Comparison of ENCODE assay signal across 19 cellular contexts in the genomic region with DNA sequence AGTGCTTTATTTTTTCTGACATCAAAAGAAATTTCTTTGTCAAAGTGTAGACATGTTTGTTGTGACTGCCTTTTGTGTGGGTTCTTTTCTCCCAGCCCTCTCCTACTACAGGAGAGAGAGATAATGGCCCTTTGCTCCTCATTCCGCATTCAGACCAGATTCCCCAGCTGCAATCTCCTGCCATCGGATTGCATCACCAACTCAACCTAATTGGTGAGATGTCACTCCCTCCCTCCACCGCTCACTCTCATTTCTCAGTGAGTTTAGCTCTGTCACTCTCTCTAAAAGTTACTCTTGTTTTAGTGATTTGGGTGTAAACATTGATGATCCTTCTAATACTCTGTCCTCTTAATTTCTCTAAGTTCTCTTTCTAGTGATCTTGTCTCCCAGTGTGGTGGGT. TPM values are rescaled to one million over a fixed set of nuclear protein-coding genes. Genes with fewer than 3 reads are reported as not detected.
DNase-seq lines count a peak whose midpoint lies in the region; ATAC-seq, FAIRE-seq and TF ChIP-seq lines count a peak whose summit lies in the region.
"Had no signal": no experiment of that assay in that cellular context is flagged by ENCODE, and none has a peak within 500 bp of the region (broad histone marks: within the 10 kb centered on the region; RNA-seq: fewer than 3 reads in every experiment).

No MANE protein-coding gene starts in this region.

- H3K9me1 ChIP-seq in K562 (ENCODE audit: control insufficient read depth, insufficient read depth, low read length): no peaks in the 10 kb centered on the region

- in situ Hi-C loops in K562 (cut with MboI): no loop called here

- TF ChIP-seq EP300 in K562 (IDR thresholded peaks at IDR 0.05; ENCODE audit: low read length): no peak

- intact Hi-C loops in K562 (cut with micrococcal nuclease): no loop called here

- H3K27ac Mint-ChIP-seq in H9: peak overlapping the region in 2 of 3 experiments; percentile 1 to 2; a peak in 1 of 7 replicates

- H2AFZ ChIP-seq in H9 (ENCODE audit: low read length) (no peak overlapping the region), K562 (ENCODE audit: low read depth, low read length) (no peak overlapping the region)

- no peak overlapping the region for H2BK120ac ChIP-seq in H9 (ENCODE audit: low read depth, low read length, poor library complexity, severe bottlenecking)

- no peak overlapping the region for H3T11ph ChIP-seq in H9 (ENCODE audit: low read length)

- peak; percentile 77 for ATAC-seq in K562
- ATAC-seq: Right ventricle myocardium inferior had no signal

- H3K9me3 Mint-ChIP-seq in H9: no peaks in the 10 kb centered on the region

- H4K20me1 ChIP-seq in H9 (ENCODE audit: control insufficient read depth, insufficient read depth, insufficient read length): no peaks in the 10 kb centered on the region
- no peaks in the 10 kb centered on the region for H4K20me1 ChIP-seq in K562 (replicated peaks; ENCODE audit: control insufficient read depth, insufficient read depth, low read length)

- H2BK5ac ChIP-seq in H9 (ENCODE audit: insufficient read length, low read length): no peak overlapping the region

- BruUV-seq in K562 (replicated peaks; lab: Mats Ljungman, UMichigan): no TSS peak

- H2BK20ac ChIP-seq in H9 (ENCODE audit: low read depth, low read length, poor library complexity, severe bottlenecking): no peak overlapping the region

- no peaks in the 10 kb centered on the region for H3K27me3 Mint-ChIP-seq in H9 (ENCODE audit: low read depth)

- H3K79me1 ChIP-seq in H9 (ENCODE audit: insufficient read depth, low read depth, low read length, poor library complexity, severe bottlenecking): no peaks in the 10 kb centered on the region

- TF ChIP-seq CTCF in H9 (conservative IDR thresholded peaks at IDR 0.05) (no peak), K562 (IDR thresholded peaks at IDR 0.05 in 2 of 3, conservative IDR thresholded peaks at IDR 0.05 in 1 of 3; ENCODE audit: insufficient read depth in 2 of 3, low read depth in 1 of 3, low read length in 3 of 3) (no peak), liver (IDR thresholded peaks at IDR 0.05; ENCODE audit: low read depth, low read length, missing input control) (no peak)

- H4K5ac ChIP-seq in H9 (ENCODE audit: insufficient read length, low read depth, low read length): no peak overlapping the region

- no CpG with 5 or more reads among the region's 3 CpGs for WGBS in H9 (ENCODE audit: extremely low coverage, insufficient read length, low lambda C conversion rate)
- 8% methylated on average over 3 of the region's 3 CpGs for WGBS in K562 (ENCODE audit: insufficient coverage, low coverage, missing lambda C conversion rate)
- 59% methylated on average over 3 of the region's 3 CpGs for WGBS in liver

- no peak for TF ChIP-seq RAD21 in K562 (CRISPR knock-in tag; conservative IDR thresholded peaks at IDR 0.05 in 1 of 2, IDR thresholded peaks at IDR 0.05 in 1 of 2)
- TF ChIP-seq RAD21 in liver (IDR thresholded peaks at IDR 0.05): peak in 1 of 2 donors; percentile 25

- POLR2A ChIA-PET in K562 (lab: Yijun Ruan, JAX): no interaction called here

- no peaks in the 10 kb centered on the region for H3K36me3 ChIP-seq in K562 (ENCODE audit: control insufficient read depth, insufficient read depth, low read length)
- H3K36me3 ChIP-seq in liver (ENCODE audit: control insufficient read depth in 4 of 4, insufficient read depth in 3 of 4, low read depth in 1 of 4, low read length in 3 of 4): peaks cover 0 to 7% (median 3%) of the 10 kb centered on the region in 4 donors
- H3K36me3 ChIP-seq: Peyer's patch had no signal

- no peak overlapping the region for H4K8ac ChIP-seq in H9 (replicated peaks; ENCODE audit: insufficient read length, low read depth, low read length)

- no peak overlapping the region for H2AK5ac ChIP-seq in H9 (ENCODE audit: insufficient read length, low read length)

- no peak overlapping the region for H3K56ac ChIP-seq in H9 (ENCODE audit: insufficient read length, low read depth, low read length)

- H3K4me2 ChIP-seq in H9 (ENCODE audit: insufficient read depth, insufficient read length, low read length): no peak overlapping the region
- no peak overlapping the region for H3K4me2 ChIP-seq in K562 (ENCODE audit: insufficient read depth, low read length)

- FAIRE-seq in K562 (lab: Jason Lieb, UNC) (no peak), GM12892 (lab: Jason Lieb, UNC) (no peak)

- H3K9me3 ChIP-seq in H9 (ENCODE audit: control insufficient read depth, low read depth, low read length): no peaks in the 10 kb centered on the region
- H3K9me3 ChIP-seq in K562 (replicated peaks; ENCODE audit: control insufficient read depth, insufficient read depth, low read depth, low read length): no peaks in the 10 kb centered on the region
- no peaks in the 10 kb centered on the region for H3K9me3 ChIP-seq in liver (ENCODE audit: control insufficient read depth in 4 of 4, low read length in 3 of 4)
- H3K9me3 ChIP-seq: Peyer's patch had no signal

- H3K23ac ChIP-seq in H9 (ENCODE audit: insufficient read length, low read depth, low read length): no peak overlapping the region

- TF ChIP-seq POLR2A in K562 (conservative IDR thresholded peaks at IDR 0.05) (no peak), GM12892 (IDR thresholded peaks at IDR 0.05; ENCODE audit: low read depth, low read length) (no peak)

- H3K27me3 ChIP-seq in H9 (ENCODE audit: insufficient read depth, low read length) (no peaks in the 10 kb centered on the region), K562 (ENCODE audit: control insufficient read depth in 2 of 2, insufficient read depth in 2 of 2, low read length in 2 of 2) (peaks cover 8 to 16% of the 10 kb centered on the region in 2 experiments; a peak in 2 of 5 replicates), liver (ENCODE audit: control insufficient read depth in 4 of 4, insufficient read depth in 4 of 4, low read length in 3 of 4) (no peaks in the 10 kb centered on the region)
- H3K27me3 ChIP-seq: Peyer's patch had no signal

- no peak overlapping the region for H2BK15ac ChIP-seq in H9 (ENCODE audit: low read depth, low read length)

- no peak overlapping the region for H3K18ac ChIP-seq in H9 (ENCODE audit: insufficient read length, low read depth, low read length)

- no peak overlapping the region for H3K4me3 Mint-ChIP-seq in H9
- H3K4me3 Mint-ChIP-seq: CD14-positive monocyte had no signal

- H3K4ac ChIP-seq in H9 (ENCODE audit: low read depth, low read length): no peak overlapping the region

- H3K27ac ChIP-seq in H9 (ENCODE audit: insufficient read length, low read depth, low read length): no peak overlapping the region
- no peak overlapping the region for H3K27ac ChIP-seq in K562 (ENCODE audit: extremely low read depth, low read depth, low read length)
- H3K27ac ChIP-seq in liver (ENCODE audit: low read depth in 1 of 2, low read length in 2 of 2): no peak overlapping the region
- H3K27ac ChIP-seq: Peyer's patch had no signal

- H3K14ac ChIP-seq in H9 (ENCODE audit: insufficient read depth, low read length): no peak overlapping the region

- no peaks in the 10 kb centered on the region for H3K23me2 ChIP-seq in H9 (ENCODE audit: insufficient read length, low read depth, low read length, poor library complexity, severe bottlenecking)

- CTCF ChIA-PET in K562 (lab: Yijun Ruan, JAX; ENCODE audit: low intra/inter-chr PET ratio): no interaction called here

- H3K9ac ChIP-seq in H9 (ENCODE audit: extremely low read depth, insufficient read length, low read length) (no peak overlapping the region), K562 (ENCODE audit: insufficient read depth in 1 of 2, low read depth in 2 of 2, low read length in 2 of 2) (no peak overlapping the region), liver (ENCODE audit: low read depth in 1 of 2, low read length in 2 of 2) (no peak overlapping the region)

- DNase-seq in ELF-1 (ENCODE audit: low read depth, low spot score): peak; percentile 40
- no peak for DNase-seq in H9
- DNase-seq in K562 (ENCODE audit: extremely low read depth in 1 of 4, low spot score in 3 of 4): peak in 1 of 4 experiments; percentile 17
- no peak for DNase-seq in GM12892 (ENCODE audit: insufficient read length)
- no peak for DNase-seq in NCI-H2227 (lab: John Stamatoyannopoulos, UW; ENCODE audit: unreplicated experiment)
- DNase-seq in NCI-H1092 (lab: John Stamatoyannopoulos, UW): no peak
- DNase-seq: ACHN, AML-193, COR-L47, DMS53, Kasumi-1, MM.1S, NCI-H1417 treated with DMSO at 0.1 percent for 48 hours, NCI-H1930, NCI-H510A treated with DMSO at 0.1 percent for 48 hours, Peyer's patch had no signal

- no peaks in the 10 kb centered on the region for H3K79me2 ChIP-seq in H9 (ENCODE audit: insufficient read depth, low read length)
- no peaks in the 10 kb centered on the region for H3K79me2 ChIP-seq in K562 (ENCODE audit: control insufficient read depth, insufficient read depth, low read length)

- peaks cover 9 to 15% (median 9%) of the 10 kb centered on the region in 3 experiments; a peak in 6 of 7 replicates for H3K36me3 Mint-ChIP-seq in H9 (ENCODE audit: insufficient read depth in 1 of 3, low read depth in 3 of 3)

- H3K4me1 Mint-ChIP-seq in H9: peaks cover 22 to 25% of the 10 kb centered on the region in 2 experiments

- no peak overlapping the region for H2BK12ac ChIP-seq in H9 (ENCODE audit: insufficient read length, low read depth, low read length)

- H4K91ac ChIP-seq in H9 (ENCODE audit: insufficient read length, low read depth, low read length): no peak overlapping the region

- H3K4me1 ChIP-seq in H9 (ENCODE audit: insufficient read depth, low read length) (no peaks in the 10 kb centered on the region; the same call in 1 of the 2 replicates), K562 (replicated peaks in 1 of 2; ENCODE audit: control insufficient read depth in 2 of 2, insufficient read depth in 2 of 2, low read length in 2 of 2) (no peaks in the 10 kb centered on the region), liver (ENCODE audit: control insufficient read depth in 4 of 4, insufficient read depth in 4 of 4, low read length in 3 of 4) (peaks cover 1 to 11% (median 4%) of the 10 kb centered on the region in 4 donors)
- H3K4me1 ChIP-seq: Peyer's patch had no signal

- H3K4me3 ChIP-seq in K562 (no peak overlapping the region), liver (ENCODE audit: low read depth in 1 of 3, low read length in 3 of 3) (no peak overlapping the region)
- H3K4me3 ChIP-seq: Peyer's patch had no signal

RNA-seq across cellular contexts. Expression of a gene that starts 22.7 kb away (rescaled TPM):
- 79.7 and 82.3 TPM in 2 replicates for total RNA-seq in H9 (2021)
- 4.6 and 11.3 TPM in 2 replicates for total RNA-seq in K562 (2011; cell fraction: chromatin; rRNA removed; ENCODE audit: low replicate concordance)
- total RNA-seq in K562 (2011; cell fraction: nucleolus; rRNA removed): 2.4 and 2.8 TPM in 2 replicates
- total RNA-seq in K562 (2011; cell fraction: nucleoplasm; rRNA removed): 3.5 and 3.8 TPM in 2 replicates
- total RNA-seq in K562 (2014; rRNA removed): 10.0 and 10.4 TPM in 2 replicates
- 11.5 and 15.9 TPM in 2 replicates for total RNA-seq in K562 (2014; rRNA removed; fragmentation: Illumina TruSeq; extraction: Trizol)
- total RNA-seq in K562 (2015; rRNA removed; fragmentation: Illumina TruSeq; extraction: Trizol): 20.5 and 22.4 TPM in 2 replicates
- total RNA-seq in K562 (2021): 10.4 and 12.0 TPM in 2 replicates
- polyA plus RNA-seq in K562 (2011; rRNA removed): 1.2 and 1.9 TPM in 2 replicates
- polyA plus RNA-seq in K562 (2011; cell fraction: cytosol; rRNA removed): 0.49 and 1.3 TPM in 2 replicates
- polyA plus RNA-seq in K562 (2011; cell fraction: nucleus; rRNA removed): 2.2 and 3.4 TPM in 2 replicates
- 10.6 and 11.6 TPM in 2 replicates for polyA plus RNA-seq in K562 (2012)
- 10.5 and 15.1 TPM in 2 replicates for polyA plus RNA-seq in K562 (2014; fragmentation: Illumina TruSeq; extraction: Trizol)
- polyA plus RNA-seq in K562 (2014; fragmentation: Nextera tagmentation; extraction: Ambion mirVana): 1 to 10 TPM in 1 of 2 experiments, under 1 TPM in 1; 0.94 to 2.1 TPM
- 6.2 and 7.1 TPM in 2 replicates for polyA plus RNA-seq in K562 (2014; rRNA removed)
- polyA minus RNA-seq in K562 (2011; rRNA and poly(A)+ RNA removed): 4.3 and 8.3 TPM in 2 replicates
- 1.4 and 1.8 TPM in 2 replicates for polyA minus RNA-seq in K562 (2011; cell fraction: cytosol; rRNA and poly(A)+ RNA removed)
- 5.0 and 9.2 TPM in 2 replicates for polyA minus RNA-seq in K562 (2011; cell fraction: nucleus; rRNA and poly(A)+ RNA removed)
- total RNA-seq in liver: 10 to 100 TPM; 80.5 to 83.7 TPM
- polyA plus RNA-seq in liver: 10 to 100 TPM in 1 of 2 donors, 1 to 10 TPM in 1; 6.9 to 14.6 TPM
- 13.3 TPM for polyA plus RNA-seq in GM12892 (2012; ENCODE audit: missing spikeins)
